13 cellular contexts compared by ENCODE assay signal in the genomic region with DNA sequence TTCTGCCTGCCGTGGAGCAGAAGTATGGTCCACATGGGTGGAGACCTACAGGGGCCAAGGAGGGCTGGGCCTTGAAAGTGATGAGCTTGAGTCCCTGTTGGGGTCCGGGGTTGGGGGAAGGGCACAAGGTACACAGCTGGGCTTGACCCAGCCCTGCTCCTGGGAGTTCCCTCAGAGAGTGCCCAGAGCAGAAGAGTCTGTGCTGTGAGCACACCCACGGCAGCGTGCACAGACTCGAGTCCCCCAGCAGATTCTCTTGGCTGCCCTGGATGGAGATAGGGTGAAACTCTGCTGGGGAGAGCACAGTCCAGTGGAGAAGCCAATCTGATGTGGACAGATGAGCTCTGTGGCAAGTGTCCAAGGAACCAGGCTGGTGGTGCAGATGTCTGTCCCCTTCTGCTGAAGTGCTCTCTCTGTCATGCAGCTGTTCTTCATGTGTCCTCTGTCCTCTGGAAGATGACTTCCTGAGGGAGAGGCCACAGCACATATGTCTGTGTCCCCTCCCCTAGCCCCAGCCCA. TPM values are rescaled to one million over a fixed set of nuclear protein-coding genes. Genes with fewer than 3 reads are reported as not detected.
DNase-seq lines count a peak whose midpoint lies in the region; ATAC-seq, FAIRE-seq and TF ChIP-seq lines count a peak whose summit lies in the region.
"Had no signal": no experiment of that assay in that cellular context is flagged by ENCODE, and none has a peak within 500 bp of the region (broad histone marks: within the 10 kb centered on the region; RNA-seq: fewer than 3 reads in every experiment).

No MANE protein-coding gene starts in this region.

- ATAC-seq in activated T-cell treated with anti-CD3 and anti-CD28 coated beads, Interleukin-2, amount 50 U/mL, for 72 hours (replicated peaks in 1 of 2), result no peak

- H3K4me3 ChIP-seq in sigmoid colon, result no peak overlapping the region

- H3K36me3 ChIP-seq in sigmoid colon, result no peaks in the 10 kb centered on the region

- intact Hi-C loops in sigmoid colon (cut with DNase I), result no loop called here

- POLR2A ChIA-PET in HEK293T (lab: Yijun Ruan, JAX), result no interaction called here

- no peak for TF ChIP-seq EP300 in sigmoid colon (IDR thresholded peaks at IDR 0.05)

- peaks cover 0 to 69% (median 51%) of the 10 kb centered on the region in 4 donors for H3K4me1 ChIP-seq in sigmoid colon

- no peaks in the 10 kb centered on the region for H3K27me3 Mint-ChIP-seq in activated T-cell treated with anti-CD3 and anti-CD28 coated beads, Interleukin-2, amount 50 U/mL, for 24 hours
- H3K27me3 Mint-ChIP-seq in activated T-cell treated with anti-CD3 and anti-CD28 coated beads, Interleukin-2, amount 50 U/mL, for 72 hours (ENCODE audit: low read depth), result no peaks in the 10 kb centered on the region

- H3K4me3 Mint-ChIP-seq in activated T-cell treated with anti-CD3 and anti-CD28 coated beads, Interleukin-2, amount 50 U/mL, for 24 hours, result no peak overlapping the region
- peak overlapping the region; percentile 50 to 75 for H3K4me3 Mint-ChIP-seq in activated T-cell treated with anti-CD3 and anti-CD28 coated beads, Interleukin-2, amount 50 U/mL, for 72 hours

- no peaks in the 10 kb centered on the region for H3K9me3 Mint-ChIP-seq in activated T-cell treated with anti-CD3 and anti-CD28 coated beads, Interleukin-2, amount 50 U/mL, for 24 hours
- no peaks in the 10 kb centered on the region for H3K9me3 Mint-ChIP-seq in activated T-cell treated with anti-CD3 and anti-CD28 coated beads, Interleukin-2, amount 50 U/mL, for 72 hours

- H3K9me3 ChIP-seq in sigmoid colon, result no peaks in the 10 kb centered on the region

- no peak for TF ChIP-seq POLR2A in sigmoid colon (IDR thresholded peaks at IDR 0.05)

- CTCF ChIA-PET in HEK293T (lab: Yijun Ruan, JAX), result interaction anchor here (1.1 to 1.4 kb wide), 2 partner anchors 15 to 16 kb away, joined by 3 to 4 read pairs; no protein-coding TSS in a partner anchor

- peaks cover 93% of the 10 kb centered on the region for H3K4me1 Mint-ChIP-seq in activated T-cell treated with anti-CD3 and anti-CD28 coated beads, Interleukin-2, amount 50 U/mL, for 24 hours (ENCODE audit: low read depth)
- peaks cover 99% of the 10 kb centered on the region for H3K4me1 Mint-ChIP-seq in activated T-cell treated with anti-CD3 and anti-CD28 coated beads, Interleukin-2, amount 50 U/mL, for 72 hours (ENCODE audit: low read depth)

- no peak for TF ChIP-seq CTCF in sigmoid colon (IDR thresholded peaks at IDR 0.05)

- peak; percentile 31 for DNase-seq in activated T-cell treated with anti-CD3 and anti-CD28 coated beads, Interleukin-2, amount 50 U/mL, for 24 hours
- DNase-seq in activated T-cell treated with anti-CD3 and anti-CD28 coated beads for 4 hours, result no peak
- peak; percentile 8 for DNase-seq in NCI-H2029 (lab: John Stamatoyannopoulos, UW)
- DNase-seq in activated T-cell treated with anti-CD3 and anti-CD28 coated beads, Interleukin-2, amount 50 U/mL, for 72 hours, result no peak
- peak; percentile 62 for DNase-seq in sigmoid colon
- DNase-seq in GM03348 (ENCODE audit: low spot score), result no peak
- DNase-seq in HEK293T (ENCODE audit: extremely low spot score), result no peak
- no peak for DNase-seq in frontal cortex (ENCODE audit: low spot score in 2 of 2)
- DNase-seq: activated CD8-positive, alpha-beta memory T cell treated with anti-CD3 and anti-CD28 coated beads, Interleukin-2, amount 50 U/mL, for 48 hours; effector CD4-positive, alpha-beta T cell; foreskin melanocyte; T-helper 9 cell had no signal

- H3K36me3 Mint-ChIP-seq in activated T-cell treated with anti-CD3 and anti-CD28 coated beads, Interleukin-2, amount 50 U/mL, for 24 hours (ENCODE audit: low read depth), result peaks cover 14% of the 10 kb centered on the region
- peaks cover 2 to 4% of the 10 kb centered on the region in 2 donors for H3K36me3 Mint-ChIP-seq in activated T-cell treated with anti-CD3 and anti-CD28 coated beads, Interleukin-2, amount 50 U/mL, for 72 hours (ENCODE audit: insufficient read depth in 2 of 2)

- 83 to 94% methylated on average over 5 of the region's 5 CpGs for WGBS in sigmoid colon, 2 donors

- peak overlapping the region; percentile 74 for H3K27ac Mint-ChIP-seq in activated T-cell treated with anti-CD3 and anti-CD28 coated beads, Interleukin-2, amount 50 U/mL, for 24 hours
- H3K27ac Mint-ChIP-seq in activated T-cell treated with anti-CD3 and anti-CD28 coated beads, Interleukin-2, amount 50 U/mL, for 72 hours, result no peak overlapping the region

- no peak for FAIRE-seq in frontal cortex (lab: Jason Lieb, UNC)
- FAIRE-seq: urothelium cell line had no signal

- no peaks in the 10 kb centered on the region for H3K27me3 ChIP-seq in sigmoid colon

- no peak overlapping the region for H3K27ac ChIP-seq in sigmoid colon

TF ChIP-seq in HEK293T, 16 proteins besides CTCF, POLR2A, EP300 and RAD21:
- TF ChIP-seq FOXM1 (IDR thresholded peaks at IDR 0.05; ENCODE audit: borderline replicate concordance) (no peak), SUZ12 (IDR thresholded peaks at IDR 0.05) (no peak), CTBP1 (IDR thresholded peaks at IDR 0.05; ENCODE audit: borderline replicate concordance) (no peak), BHLHE40 (IDR thresholded peaks at IDR 0.05; ENCODE audit: borderline replicate concordance) (no peak), ARNT (IDR thresholded peaks at IDR 0.05) (no peak), SP1 (IDR thresholded peaks at IDR 0.05) (no peak)
- TF ChIP-seq, protein P1, sequence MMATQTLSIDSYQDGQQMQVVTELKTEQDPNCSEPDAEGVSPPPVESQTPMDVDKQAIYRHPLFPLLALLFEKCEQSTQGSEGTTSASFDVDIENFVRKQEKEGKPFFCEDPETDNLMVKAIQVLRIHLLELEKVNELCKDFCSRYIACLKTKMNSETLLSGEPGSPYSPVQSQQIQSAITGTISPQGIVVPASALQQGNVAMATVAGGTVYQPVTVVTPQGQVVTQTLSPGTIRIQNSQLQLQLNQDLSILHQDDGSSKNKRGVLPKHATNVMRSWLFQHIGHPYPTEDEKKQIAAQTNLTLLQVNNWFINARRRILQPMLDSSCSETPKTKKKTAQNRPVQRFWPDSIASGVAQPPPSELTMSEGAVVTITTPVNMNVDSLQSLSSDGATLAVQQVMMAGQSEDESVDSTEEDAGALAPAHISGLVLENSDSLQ (IDR thresholded peaks at IDR 0.05), result no peak

RNA-seq across cellular contexts. Expression of a gene that starts 27.5 kb away (rescaled TPM):
- 10 to 100 TPM; 51.6 to 55.1 TPM for total RNA-seq in activated T-cell treated with anti-CD3 and anti-CD28 coated beads, Interleukin-2, amount 50 U/mL, for 72 hours
- 10 to 100 TPM; 30.4 to 49.9 (median 39.9) TPM for total RNA-seq in sigmoid colon
- polyA plus RNA-seq in sigmoid colon, result 10 to 100 TPM in 1 of 3 donors, 1 to 10 TPM in 2; 1.8 to 12.2 (median 2.3) TPM
- 73.0 TPM for total RNA-seq in frontal cortex

Comparison
In these comparisons a context has a peak if more than half of its experiments do, and no peak if none do; other contexts are left out.
1. DNase-seq: peak in activated T-cell treated with anti-CD3 and anti-CD28 coated beads, Interleukin-2, amount 50 U/mL, for 24 hours (single experiment), NCI-H2029 (single experiment) and sigmoid colon (single experiment); none in activated T-cell treated with anti-CD3 and anti-CD28 coated beads for 4 hours (single experiment), activated T-cell treated with anti-CD3 and anti-CD28 coated beads, Interleukin-2, amount 50 U/mL, for 72 hours (0 of 2), GM03348 (single experiment), HEK293T (single experiment) and frontal cortex (0 of 2).